ENCODE assay signal across 9 cellular contexts in the genomic region with DNA sequence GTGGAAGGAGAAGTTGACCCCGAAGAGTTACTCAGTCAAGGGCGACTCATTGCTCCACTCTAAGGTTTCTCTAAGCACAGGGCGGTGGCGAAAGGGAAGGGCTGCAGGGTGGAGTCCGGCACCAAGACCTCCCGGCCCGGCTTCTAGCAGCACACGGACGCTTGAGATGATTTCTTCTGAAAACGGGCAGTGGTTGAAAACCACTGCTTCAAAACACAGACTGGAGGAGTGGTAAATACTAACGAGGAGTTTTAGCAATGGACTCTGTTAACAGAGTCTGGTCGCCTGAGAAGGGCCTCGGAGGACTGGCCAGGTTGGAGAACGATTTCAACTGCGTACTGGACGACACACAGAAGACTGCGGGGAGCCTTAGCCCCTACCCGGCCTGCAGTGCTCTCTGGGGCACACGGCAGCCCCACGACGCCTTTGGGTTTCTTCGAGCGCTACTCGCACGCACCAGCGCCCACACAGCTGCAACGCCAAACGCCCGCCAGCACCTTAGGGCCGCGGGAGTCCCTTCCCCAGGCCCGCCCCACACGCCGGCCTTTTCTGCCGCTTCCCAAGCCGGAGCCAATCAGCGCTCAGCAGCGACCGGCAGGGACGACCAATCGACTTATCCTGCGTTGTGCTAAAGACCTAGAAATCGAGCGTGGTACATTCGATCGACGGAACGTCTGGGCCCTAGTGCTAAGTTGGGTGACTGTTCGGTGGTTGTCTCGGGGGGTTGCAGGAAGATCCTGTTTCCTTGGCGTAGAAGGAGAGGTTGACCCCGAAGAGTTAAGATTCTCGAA. TPM values are rescaled to one million over a fixed set of nuclear protein-coding genes. Genes with fewer than 3 reads are reported as not detected.
A peak's percentile ranks its signal among the peaks of the same experiment; 100 is the strongest.
DNase-seq lines count a peak whose midpoint lies in the region; ATAC-seq and TF ChIP-seq lines count a peak whose summit lies in the region.
"Had no signal": no experiment of that assay in that cellular context is flagged by ENCODE, and none has a peak within 500 bp of the region (broad histone marks: within the 10 kb centered on the region; RNA-seq: fewer than 3 reads in every experiment).

No MANE protein-coding gene starts in this region.

- TF ChIP-seq CTCF in 22Rv1 (IDR thresholded peaks at IDR 0.05) = no peak

- peak overlapping the region; percentile 68 for H3K27ac ChIP-seq in 22Rv1
- peak overlapping the region; percentile 11 for H3K27ac ChIP-seq in cingulate gyrus (ENCODE audit: low read depth, low read length)

- intact Hi-C loops in left colon (cut with DNase I, micrococcal nuclease) = no loop called here

- ATAC-seq in GM18519 (IDR thresholded peaks at IDR 0.05; ENCODE audit: low FRiP score, unreplicated experiment) = peak; percentile 67
- ATAC-seq in HG03064 (IDR thresholded peaks at IDR 0.05; ENCODE audit: low read depth, unreplicated experiment) = peak; percentile 91
- ATAC-seq in left colon = peak; percentile 94

- peak; percentile 94 for DNase-seq in NCI-H345 (lab: John Stamatoyannopoulos, UW)
- DNase-seq in activated CD4-positive, alpha-beta T cell treated with anti-CD3 and anti-CD28 coated beads for 4 hours = peak; percentile 73 to 74
- peak; percentile 89 for DNase-seq in left colon
- DNase-seq in stimulated activated CD4-positive, alpha-beta T cell treated with anti-CD3 and anti-CD28 coated beads, Interleukin-1b, Interleukin-23, amount 100 ng/mL, for 4 hours (ENCODE audit: low read depth in 2 of 2) = peak; percentile 62 to 71
- DNase-seq: DND-41 had no signal

RNA-seq across cellular contexts. Expression of gene CA4, which starts 14.4 kb away (rescaled TPM):
- total RNA-seq in left colon = 100 to 1,000 TPM; 394 to 509 TPM

RNA-seq across cellular contexts. Expression of gene HEATR6, which starts 56.6 kb away (rescaled TPM):
- total RNA-seq in left colon = 1 to 10 TPM; 9.1 to 9.4 TPM

Comparison
In these comparisons a context has a peak if more than half of its experiments do, and no peak if none do; other contexts are left out.
1. Peak in every context shown above with its lines: DNase-seq, ATAC-seq and H3K27ac ChIP-seq.